ENCODE assay signal across 8 cellular contexts in genomic region chr2:53202063-53202462, GRCh38.
DNase-seq lines count a peak whose midpoint lies in the region; ATAC-seq and TF ChIP-seq lines count a peak whose summit lies in the region.

No MANE protein-coding gene starts in this region.

- H3K4me2 ChIP-seq in mammary epithelial cell (ENCODE audit: insufficient read depth, low read depth, low read length): no peak overlapping the region

- POLR2A ChIA-PET in CD8-positive, alpha-beta memory T cell (lab: Charles Lee): no interaction called here

- no peak overlapping the region for H3K4me3 Mint-ChIP-seq in CD8-positive, alpha-beta memory T cell

- no peak overlapping the region for H2AFZ ChIP-seq in mammary epithelial cell (ENCODE audit: low read depth, low read length)

- H3K36me3 ChIP-seq in mammary epithelial cell (ENCODE audit: insufficient read depth, low read length): no peaks in the 10 kb centered on the region
- no peaks in the 10 kb centered on the region for H3K36me3 ChIP-seq in effector memory CD4-positive, alpha-beta T cell (ENCODE audit: control insufficient read depth, insufficient read depth, low read length)
- H3K36me3 ChIP-seq in CD8-positive, alpha-beta memory T cell (ENCODE audit: insufficient read depth, low read length): no peaks in the 10 kb centered on the region

- H4K20me1 ChIP-seq in mammary epithelial cell (ENCODE audit: insufficient read depth, low read length): no peaks in the 10 kb centered on the region

- intact Hi-C loops in mammary epithelial cell (cut with micrococcal nuclease): loop anchor here (1.0 to 2.0 kb wide), 4 partner anchors 183 to 392 kb away; no protein-coding TSS in a partner anchor

- BruUV-seq in mammary epithelial cell (replicated peaks; lab: Mats Ljungman, UMichigan): no TSS peak

- no peaks in the 10 kb centered on the region for H3K27me3 ChIP-seq in mammary epithelial cell (ENCODE audit: insufficient read depth, low read length)
- no peaks in the 10 kb centered on the region for H3K27me3 ChIP-seq in effector memory CD4-positive, alpha-beta T cell (replicated peaks; ENCODE audit: control insufficient read depth, insufficient read depth, low read length, poor library complexity, severe bottlenecking)
- H3K27me3 ChIP-seq in CD8-positive, alpha-beta memory T cell (ENCODE audit: insufficient read depth, low read length, poor library complexity, severe bottlenecking): no peaks in the 10 kb centered on the region

- H3K4me3 ChIP-seq in mammary epithelial cell (replicated peaks in 1 of 3; ENCODE audit: insufficient read depth in 1 of 3, low read depth in 2 of 3, low read length in 3 of 3): no peak overlapping the region
- no peak overlapping the region for H3K4me3 ChIP-seq in effector memory CD4-positive, alpha-beta T cell (ENCODE audit: insufficient read depth, low read depth, low read length, poor library complexity, severe bottlenecking)
- no peak overlapping the region for H3K4me3 ChIP-seq in CD8-positive, alpha-beta memory T cell (ENCODE audit: low read length)

- TF ChIP-seq CTCF in mammary epithelial cell (conservative IDR thresholded peaks at IDR 0.05 in 1 of 2, IDR thresholded peaks at IDR 0.05 in 1 of 2; ENCODE audit: extremely low read depth in 1 of 2, insufficient read depth in 1 of 2, low read depth in 1 of 2, low read length in 2 of 2): peak; percentile 43 to 63

- peaks cover 0 to 3% (median 0%) of the 10 kb centered on the region in 5 donors for H3K9me3 Mint-ChIP-seq in CD8-positive, alpha-beta memory T cell

- DNase-seq in DMS53 treated with DMSO at 0.1 percent for 48 hours (lab: John Stamatoyannopoulos, UW; ENCODE audit: unreplicated experiment) (peak; percentile 69), NCI-H187 treated with DMSO at 0.1 percent for 48 hours (lab: John Stamatoyannopoulos, UW) (peak; percentile 22), mammary epithelial cell (peak; percentile 91), midbrain (lab: John Stamatoyannopoulos, UW) (peak; percentile 1)
- no peak for DNase-seq in effector memory CD4-positive, alpha-beta T cell
- no peak for DNase-seq in activated CD4-positive, CD25-positive, alpha-beta regulatory T cell (lab: John Stamatoyannopoulos, UW)
- DNase-seq in CD8-positive, alpha-beta memory T cell: no peak

- no peak for ATAC-seq in HG03565 (IDR thresholded peaks at IDR 0.05; ENCODE audit: unreplicated experiment)

- WGBS in mammary epithelial cell (ENCODE audit: low coverage, missing lambda C conversion rate): 34% methylated on average over 3 of the region's 3 CpGs

- H3K27me3 Mint-ChIP-seq in CD8-positive, alpha-beta memory T cell: no peaks in the 10 kb centered on the region

- H3K9ac ChIP-seq in mammary epithelial cell (ENCODE audit: insufficient read depth, low read length): no peak overlapping the region

- dilution Hi-C loops in mammary epithelial cell (cut with HindIII; ENCODE audit: low sequenced_read_pairs): no loop called here

- H3K27ac Mint-ChIP-seq in CD8-positive, alpha-beta memory T cell: peak overlapping the region in 3 of 8 donors; percentile 7 to 69 (median 26)

- CTCF ChIA-PET in mammary epithelial cell (lab: Charles Lee; ENCODE audit: low non-redundant PET): interaction anchor here (0.7 to 0.9 kb wide), 3 partner anchors 8 to 619 kb away, joined by 3 to 7 read pairs (median 6); no protein-coding TSS in a partner anchor
- CTCF ChIA-PET in CD8-positive, alpha-beta memory T cell (lab: Charles Lee): no interaction called here

- in situ Hi-C loops in mammary epithelial cell (cut with MboI; ENCODE audit: low sequenced_read_pairs in 2 of 2): no loop called here

- H3K9me3 ChIP-seq in mammary epithelial cell (replicated peaks; ENCODE audit: insufficient read depth, low read length): no peaks in the 10 kb centered on the region
- no peaks in the 10 kb centered on the region for H3K9me3 ChIP-seq in effector memory CD4-positive, alpha-beta T cell (ENCODE audit: control insufficient read depth, low read length)
- no peaks in the 10 kb centered on the region for H3K9me3 ChIP-seq in CD8-positive, alpha-beta memory T cell (ENCODE audit: low read length)

- H3K27ac ChIP-seq in mammary epithelial cell (ENCODE audit: insufficient read depth, low read depth, low read length): no peak overlapping the region
- H3K27ac ChIP-seq in effector memory CD4-positive, alpha-beta T cell (ENCODE audit: insufficient read depth, low read length, poor library complexity, severe bottlenecking): no peak overlapping the region
- no peak overlapping the region for H3K27ac ChIP-seq in CD8-positive, alpha-beta memory T cell (ENCODE audit: low read depth, low read length)

- H3K4me1 Mint-ChIP-seq in CD8-positive, alpha-beta memory T cell: peaks cover 0 to 3% (median 0%) of the 10 kb centered on the region in 3 donors

- no peaks in the 10 kb centered on the region for H3K79me2 ChIP-seq in mammary epithelial cell (ENCODE audit: insufficient read depth, low read length)

- peaks cover 4% of the 10 kb centered on the region for H3K4me1 ChIP-seq in mammary epithelial cell (ENCODE audit: insufficient read depth, low read length)
- no peaks in the 10 kb centered on the region for H3K4me1 ChIP-seq in effector memory CD4-positive, alpha-beta T cell (ENCODE audit: control insufficient read depth, insufficient read depth, low read length, poor library complexity, severe bottlenecking)
- H3K4me1 ChIP-seq in CD8-positive, alpha-beta memory T cell (ENCODE audit: insufficient read depth, low read length): no peaks in the 10 kb centered on the region

- H3K36me3 Mint-ChIP-seq in CD8-positive, alpha-beta memory T cell: peaks cover 0 to 6% (median 0%) of the 10 kb centered on the region in 3 donors

Comparison
In these comparisons a context has a peak if more than half of its experiments do, and no peak if none do; other contexts are left out.
1. DNase-seq: peak in DMS53 treated with DMSO at 0.1 percent for 48 hours (single experiment), NCI-H187 treated with DMSO at 0.1 percent for 48 hours (single experiment), mammary epithelial cell (single experiment) and midbrain (single experiment); none in effector memory CD4-positive, alpha-beta T cell (0 of 3), activated CD4-positive, CD25-positive, alpha-beta regulatory T cell (0 of 4) and CD8-positive, alpha-beta memory T cell (0 of 5).